3 cellular contexts compared by ENCODE assay signal in the genomic region with DNA sequence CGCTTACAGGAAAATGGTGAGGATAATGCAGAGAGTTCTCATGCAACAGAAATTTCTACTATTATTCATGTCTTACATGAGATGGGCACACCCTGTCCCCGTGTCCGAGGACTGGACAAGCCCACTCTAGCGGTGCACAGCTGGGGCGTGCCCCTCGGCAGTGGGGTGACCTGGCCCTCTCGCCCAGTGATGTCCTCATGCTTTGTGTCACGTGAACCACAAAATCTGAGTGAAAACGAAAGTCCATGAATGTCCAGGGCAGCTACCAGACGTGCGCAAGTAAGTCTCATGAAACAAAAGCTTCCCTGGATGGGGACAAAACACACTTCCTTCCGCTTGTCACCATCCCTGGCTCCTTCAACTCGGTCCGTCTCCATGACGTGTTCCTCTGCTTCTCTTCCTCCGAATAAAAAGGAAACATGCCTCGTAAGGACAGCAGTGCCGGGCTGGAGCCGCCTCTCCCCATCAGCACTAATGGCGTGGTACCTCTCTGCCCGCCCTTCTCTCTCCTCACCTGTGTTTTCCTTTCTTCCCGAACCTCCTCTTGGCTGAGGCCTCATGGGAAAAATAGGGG.
TF ChIP-seq lines count a peak whose summit lies in the region.

No MANE protein-coding gene starts in this region.

TF ChIP-seq in SK-N-SH, 30 proteins besides CTCF, POLR2A, EP300 and RAD21 (continued from another document):
- TF ChIP-seq MAX (IDR thresholded peaks at IDR 0.05; ENCODE audit: low read depth) (no peak), RCOR1 (IDR thresholded peaks at IDR 0.05; ENCODE audit: low read length) (no peak), NRF1 (IDR thresholded peaks at IDR 0.05; ENCODE audit: low read depth, low read length) (no peak)
- TF ChIP-seq, protein P1, sequence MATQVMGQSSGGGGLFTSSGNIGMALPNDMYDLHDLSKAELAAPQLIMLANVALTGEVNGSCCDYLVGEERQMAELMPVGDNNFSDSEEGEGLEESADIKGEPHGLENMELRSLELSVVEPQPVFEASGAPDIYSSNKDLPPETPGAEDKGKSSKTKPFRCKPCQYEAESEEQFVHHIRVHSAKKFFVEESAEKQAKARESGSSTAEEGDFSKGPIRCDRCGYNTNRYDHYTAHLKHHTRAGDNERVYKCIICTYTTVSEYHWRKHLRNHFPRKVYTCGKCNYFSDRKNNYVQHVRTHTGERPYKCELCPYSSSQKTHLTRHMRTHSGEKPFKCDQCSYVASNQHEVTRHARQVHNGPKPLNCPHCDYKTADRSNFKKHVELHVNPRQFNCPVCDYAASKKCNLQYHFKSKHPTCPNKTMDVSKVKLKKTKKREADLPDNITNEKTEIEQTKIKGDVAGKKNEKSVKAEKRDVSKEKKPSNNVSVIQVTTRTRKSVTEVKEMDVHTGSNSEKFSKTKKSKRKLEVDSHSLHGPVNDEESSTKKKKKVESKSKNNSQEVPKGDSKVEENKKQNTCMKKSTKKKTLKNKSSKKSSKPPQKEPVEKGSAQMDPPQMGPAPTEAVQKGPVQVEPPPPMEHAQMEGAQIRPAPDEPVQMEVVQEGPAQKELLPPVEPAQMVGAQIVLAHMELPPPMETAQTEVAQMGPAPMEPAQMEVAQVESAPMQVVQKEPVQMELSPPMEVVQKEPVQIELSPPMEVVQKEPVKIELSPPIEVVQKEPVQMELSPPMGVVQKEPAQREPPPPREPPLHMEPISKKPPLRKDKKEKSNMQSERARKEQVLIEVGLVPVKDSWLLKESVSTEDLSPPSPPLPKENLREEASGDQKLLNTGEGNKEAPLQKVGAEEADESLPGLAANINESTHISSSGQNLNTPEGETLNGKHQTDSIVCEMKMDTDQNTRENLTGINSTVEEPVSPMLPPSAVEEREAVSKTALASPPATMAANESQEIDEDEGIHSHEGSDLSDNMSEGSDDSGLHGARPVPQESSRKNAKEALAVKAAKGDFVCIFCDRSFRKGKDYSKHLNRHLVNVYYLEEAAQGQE (IDR thresholded peaks at IDR 0.05; ENCODE audit: low read depth, low read length): no peak
TF ChIP-seq in SK-N-SH: peak in this region for 0.

TF ChIP-seq in SK-N-SH treated with all-trans-retinoic acid at 6 μM for 48 hours, 23 proteins besides CTCF, POLR2A, EP300 and RAD21 (continued from another document):
- TF ChIP-seq SNAI2 (CRISPR knock-in tag; IDR thresholded peaks at IDR 0.05) (no peak), ISL1 (CRISPR knock-in tag; IDR thresholded peaks at IDR 0.05) (no peak), ZNF70 (CRISPR knock-in tag; IDR thresholded peaks at IDR 0.05) (no peak), ESRRG (CRISPR knock-in tag; IDR thresholded peaks at IDR 0.05) (no peak), PPARA (CRISPR knock-in tag; IDR thresholded peaks at IDR 0.05; ENCODE audit: borderline replicate concordance) (no peak), BACH2 (CRISPR knock-in tag; IDR thresholded peaks at IDR 0.05; ENCODE audit: borderline replicate concordance) (no peak), PATZ1 (CRISPR knock-in tag; IDR thresholded peaks at IDR 0.05; ENCODE audit: borderline replicate concordance) (no peak), ZFP30 (CRISPR knock-in tag; IDR thresholded peaks at IDR 0.05) (no peak), CREB5 (CRISPR knock-in tag; IDR thresholded peaks at IDR 0.05; ENCODE audit: low read depth) (no peak)
- TF ChIP-seq, protein P2, sequence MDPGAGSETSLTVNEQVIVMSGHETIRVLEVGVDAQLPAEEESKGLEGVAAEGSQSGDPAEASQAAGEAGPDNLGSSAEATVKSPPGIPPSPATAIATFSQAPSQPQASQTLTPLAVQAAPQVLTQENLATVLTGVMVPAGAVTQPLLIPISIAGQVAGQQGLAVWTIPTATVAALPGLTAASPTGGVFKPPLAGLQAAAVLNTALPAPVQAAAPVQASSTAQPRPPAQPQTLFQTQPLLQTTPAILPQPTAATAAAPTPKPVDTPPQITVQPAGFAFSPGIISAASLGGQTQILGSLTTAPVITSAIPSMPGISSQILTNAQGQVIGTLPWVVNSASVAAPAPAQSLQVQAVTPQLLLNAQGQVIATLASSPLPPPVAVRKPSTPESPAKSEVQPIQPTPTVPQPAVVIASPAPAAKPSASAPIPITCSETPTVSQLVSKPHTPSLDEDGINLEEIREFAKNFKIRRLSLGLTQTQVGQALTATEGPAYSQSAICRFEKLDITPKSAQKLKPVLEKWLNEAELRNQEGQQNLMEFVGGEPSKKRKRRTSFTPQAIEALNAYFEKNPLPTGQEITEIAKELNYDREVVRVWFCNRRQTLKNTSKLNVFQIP (CRISPR knock-in tag; IDR thresholded peaks at IDR 0.05; ENCODE audit: borderline replicate concordance, low read depth): no peak
- TF ChIP-seq, protein P3, sequence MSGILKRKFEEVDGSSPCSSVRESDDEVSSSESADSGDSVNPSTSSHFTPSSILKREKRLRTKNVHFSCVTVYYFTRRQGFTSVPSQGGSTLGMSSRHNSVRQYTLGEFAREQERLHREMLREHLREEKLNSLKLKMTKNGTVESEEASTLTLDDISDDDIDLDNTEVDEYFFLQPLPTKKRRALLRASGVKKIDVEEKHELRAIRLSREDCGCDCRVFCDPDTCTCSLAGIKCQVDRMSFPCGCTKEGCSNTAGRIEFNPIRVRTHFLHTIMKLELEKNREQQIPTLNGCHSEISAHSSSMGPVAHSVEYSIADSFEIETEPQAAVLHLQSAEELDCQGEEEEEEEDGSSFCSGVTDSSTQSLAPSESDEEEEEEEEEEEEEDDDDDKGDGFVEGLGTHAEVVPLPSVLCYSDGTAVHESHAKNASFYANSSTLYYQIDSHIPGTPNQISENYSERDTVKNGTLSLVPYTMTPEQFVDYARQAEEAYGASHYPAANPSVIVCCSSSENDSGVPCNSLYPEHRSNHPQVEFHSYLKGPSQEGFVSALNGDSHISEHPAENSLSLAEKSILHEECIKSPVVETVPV (CRISPR knock-in tag; IDR thresholded peaks at IDR 0.05): no peak

TF ChIP-seq in HepG2, 621 proteins besides CTCF, POLR2A, EP300 and RAD21 (continued from another document):
- TF ChIP-seq GFI1 (CRISPR knock-in tag; IDR thresholded peaks at IDR 0.05; ENCODE audit: borderline replicate concordance): no peak
- no peak for TF ChIP-seq ZNF766 (CRISPR knock-in tag; IDR thresholded peaks at IDR 0.05; ENCODE audit: borderline replicate concordance)
- 0 out of 2 replicates have a peak, but pooled peaks have one; percentile 5 for TF ChIP-seq ZNF274 (CRISPR knock-in tag; IDR thresholded peaks at IDR 0.05)
- no peak for TF ChIP-seq ZNF451 (CRISPR knock-in tag; IDR thresholded peaks at IDR 0.05)
- no peak for TF ChIP-seq FLYWCH1 (CRISPR knock-in tag; IDR thresholded peaks at IDR 0.05)
- 0 out of 2 replicates have a peak, but pooled peaks have one; percentile 4 for TF ChIP-seq ESRRA (CRISPR knock-in tag; IDR thresholded peaks at IDR 0.05; ENCODE audit: low read depth)
